Comparison of ENCODE assay signal across 7 cellular contexts in the genomic region with DNA sequence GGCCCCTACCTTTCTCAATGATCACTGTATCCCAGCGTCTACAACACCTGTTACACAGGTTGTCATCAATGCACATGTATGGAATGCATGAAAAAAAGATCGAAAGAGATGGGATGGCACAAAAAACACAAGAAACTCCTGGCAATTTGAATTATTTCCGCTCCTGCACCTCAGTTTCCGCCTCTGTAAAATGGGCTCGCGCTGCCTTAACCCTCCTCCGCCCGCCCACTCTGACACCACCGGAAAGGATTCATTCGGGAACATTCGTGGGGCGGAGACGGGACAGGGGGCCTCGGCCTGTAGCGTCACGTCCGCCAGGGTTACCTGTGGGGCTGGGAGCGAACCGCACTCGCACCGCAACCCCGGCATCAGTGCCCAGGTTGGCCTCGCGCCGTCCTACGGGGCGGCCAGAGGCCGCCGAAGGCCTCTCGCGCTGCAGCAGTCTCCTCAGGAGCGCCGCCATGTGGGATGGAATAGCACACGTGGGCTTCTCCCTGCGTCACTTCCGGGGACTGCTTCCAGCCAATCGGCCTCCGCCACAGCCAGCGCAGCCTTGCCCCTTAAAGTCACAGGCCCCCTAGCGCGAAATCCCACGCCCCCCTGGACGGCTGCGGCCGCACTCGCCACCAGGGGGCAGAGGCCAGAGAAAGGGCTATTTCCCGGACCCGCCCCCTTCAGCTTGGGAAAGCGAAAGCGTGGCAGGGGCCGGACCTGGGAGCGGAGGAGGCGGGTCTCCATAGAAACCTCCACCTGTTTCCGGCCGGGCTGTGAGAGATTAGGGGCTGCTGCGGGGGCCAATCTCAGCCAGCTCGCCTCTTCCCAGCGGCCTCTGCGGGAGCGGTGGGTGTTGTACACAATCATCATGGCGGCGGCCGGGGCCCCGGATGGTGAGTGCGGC. TPM values are rescaled to one million over a fixed set of nuclear protein-coding genes. Genes with fewer than 3 reads are reported as not detected.
DNase-seq lines count a peak whose midpoint lies in the region; ATAC-seq, FAIRE-seq and TF ChIP-seq lines count a peak whose summit lies in the region.

A gene (minus strand): TSS at position 470 of the 898 bp plus-strand sequence. CDS start 7 bp downstream, at position 463.
A gene with protein sequence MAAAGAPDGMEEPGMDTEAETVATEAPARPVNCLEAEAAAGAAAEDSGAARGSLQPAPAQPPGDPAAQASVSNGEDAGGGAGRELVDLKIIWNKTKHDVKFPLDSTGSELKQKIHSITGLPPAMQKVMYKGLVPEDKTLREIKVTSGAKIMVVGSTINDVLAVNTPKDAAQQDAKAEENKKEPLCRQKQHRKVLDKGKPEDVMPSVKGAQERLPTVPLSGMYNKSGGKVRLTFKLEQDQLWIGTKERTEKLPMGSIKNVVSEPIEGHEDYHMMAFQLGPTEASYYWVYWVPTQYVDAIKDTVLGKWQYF (plus strand): TSS at position 847 of the 898 bp plus-strand sequence. CDS start 16 bp downstream, at position 863.

- H3K9me3 ChIP-seq in hepatocyte (ENCODE audit: low read depth) = no peaks in the 10 kb centered on the region

- FAIRE-seq in GM18507 (lab: Jason Lieb, UNC) = peak; percentile 94

- H3K79me2 ChIP-seq in hepatocyte = peaks cover 49% of the 10 kb centered on the region

- WGBS in hepatocyte (ENCODE audit: low lambda C conversion rate, missing lambda C conversion rate) = 3% methylated on average over 58 of the region's 65 CpGs

- H3K4me3 ChIP-seq in astrocyte of the cerebellum (ENCODE audit: low read depth, low read length) = peak within 1 kb of the TSS; percentile 92
- peak within 1 kb of the TSS; percentile 59 for H3K4me3 ChIP-seq in hepatocyte

- in situ Hi-C loops in astrocyte of the cerebellum (cut with HindIII; ENCODE audit: low sequenced_read_pairs) = no loop called here

- peak; percentile 87 for ATAC-seq in HG02981 (IDR thresholded peaks at IDR 0.05; ENCODE audit: unreplicated experiment)

- H3K9me2 ChIP-seq in hepatocyte (replicated peaks; ENCODE audit: insufficient read depth) = no peaks in the 10 kb centered on the region

- peak within 1 kb of the TSS; percentile 65 for H2AFZ ChIP-seq in hepatocyte

- DNase-seq in GM18507 (ENCODE audit: extremely low spot score, insufficient read length, low read depth) = peak; percentile 88
- DNase-seq in NCI-H2029 (lab: John Stamatoyannopoulos, UW) = peak; percentile 97
- peak; percentile 90 for DNase-seq in T-helper 22 cell (ENCODE audit: low read depth)
- DNase-seq in astrocyte of the cerebellum (ENCODE audit: low read depth) = peak; percentile 94
- DNase-seq in hepatocyte (ENCODE audit: low spot score) = peak; percentile 99
- peak; percentile 100 for DNase-seq in retina

- peaks cover 20% of the 10 kb centered on the region for H3K4me1 ChIP-seq in hepatocyte (ENCODE audit: insufficient read depth)

- no peaks in the 10 kb centered on the region for H3K27me3 ChIP-seq in hepatocyte

- H4K20me1 ChIP-seq in hepatocyte (ENCODE audit: insufficient read depth, poor library complexity, severe bottlenecking) = peaks cover 4% of the 10 kb centered on the region

- peak within 1 kb of the TSS; percentile 86 for H3K27ac ChIP-seq in hepatocyte

- no peaks in the 10 kb centered on the region for H3K36me3 ChIP-seq in hepatocyte (replicated peaks; ENCODE audit: insufficient read depth, low read depth)

- TF ChIP-seq CTCF in astrocyte of the cerebellum (IDR thresholded peaks at IDR 0.05; ENCODE audit: low read depth, low read length, missing control alignments) (peak; percentile 56), hepatocyte (IDR thresholded peaks at IDR 0.05; ENCODE audit: poor library complexity) (peak; percentile 99)

- peak within 1 kb of the TSS; percentile 97 for H3K4me2 ChIP-seq in hepatocyte

RNA-seq across cellular contexts. Expression of the first gene that starts in this region (rescaled TPM):
- 19.0 and 26.5 TPM in 2 replicates for total RNA-seq in hepatocyte
- 23.1 and 25.2 TPM in 2 replicates for polyA plus RNA-seq in hepatocyte

RNA-seq across cellular contexts. Expression of the second gene that starts in this region (rescaled TPM):
- 107 TPM in 2 replicates for total RNA-seq in hepatocyte
- polyA plus RNA-seq in hepatocyte = 44.5 and 48.6 TPM in 2 replicates

Comparison
In these comparisons a context has a peak if more than half of its experiments do, and no peak if none do; other contexts are left out.
1. Peak in every context shown above with its lines: DNase-seq, ATAC-seq, H3K4me3 ChIP-seq and H3K27ac ChIP-seq.